9 cellular contexts compared by ENCODE assay signal in genomic region chr17:47948706-47949196, GRCh38. TPM values are rescaled to one million over a fixed set of nuclear protein-coding genes. Genes with fewer than 3 reads are reported as not detected.
A peak's percentile ranks its signal among the peaks of the same experiment; 100 is the strongest.
DNase-seq lines count a peak whose midpoint lies in the region; ATAC-seq and TF ChIP-seq lines count a peak whose summit lies in the region.
"Had no signal": no experiment of that assay in that cellular context is flagged by ENCODE, and none has a peak within 500 bp of the region (broad histone marks: within the 10 kb centered on the region; RNA-seq: fewer than 3 reads in every experiment).

No MANE protein-coding gene starts in this region.

- dilution Hi-C loops in mammary epithelial cell (cut with HindIII; ENCODE audit: low sequenced_read_pairs) = no loop called here

- no peaks in the 10 kb centered on the region for H3K9me3 ChIP-seq in CD4-positive, alpha-beta T cell (ENCODE audit: control insufficient read depth, low read length)
- no peaks in the 10 kb centered on the region for H3K9me3 ChIP-seq in mammary epithelial cell (replicated peaks; ENCODE audit: insufficient read depth, low read length)

- H4K20me1 ChIP-seq in mammary epithelial cell (ENCODE audit: insufficient read depth, low read length) = no peaks in the 10 kb centered on the region

- POLR2A ChIA-PET in CD4-positive, alpha-beta T cell (lab: Charles Lee) = interaction anchor here (1.0 to 4.8 kb wide), 3 partner anchors 22 to 59 kb away, joined by 3 to 23 read pairs (median 6); partner anchors contain the start of gene CDK5RAP3

- CTCF ChIA-PET in CD4-positive, alpha-beta T cell (lab: Charles Lee) = interaction anchor here (0.6 to 6.2 kb wide), 9 partner anchors 8 to 294 kb away, joined by 3 to 70 read pairs (median 6); partner anchors contain the start of genes CDK5RAP3, PNPO and SP2
- CTCF ChIA-PET in mammary epithelial cell (lab: Charles Lee; ENCODE audit: low non-redundant PET) = interaction anchor here (0.7 to 1.1 kb wide), 3 partner anchors 22 to 107 kb away, joined by 3 to 4 read pairs (median 3); partner anchors contain the start of gene CDK5RAP3

- H3K36me3 Mint-ChIP-seq in CD4-positive, alpha-beta T cell (ENCODE audit: low read depth) = peaks cover 26% of the 10 kb centered on the region

- peak overlapping the region; percentile 32 for H3K27ac Mint-ChIP-seq in CD4-positive, alpha-beta T cell

- H3K4me2 ChIP-seq in mammary epithelial cell (ENCODE audit: insufficient read depth, low read depth, low read length) = peak overlapping the region; percentile 59

- H3K9me3 Mint-ChIP-seq in CD4-positive, alpha-beta T cell = no peaks in the 10 kb centered on the region

- H3K4me1 Mint-ChIP-seq in CD4-positive, alpha-beta T cell (ENCODE audit: low read depth) = peaks cover 47% of the 10 kb centered on the region

- peak overlapping the region; percentile 82 for H2AFZ ChIP-seq in mammary epithelial cell (ENCODE audit: low read depth, low read length)

- no peak for TF ChIP-seq CTCF in CD4-positive, alpha-beta T cell (IDR thresholded peaks at IDR 0.05)
- TF ChIP-seq CTCF in mammary epithelial cell (conservative IDR thresholded peaks at IDR 0.05 in 1 of 2, IDR thresholded peaks at IDR 0.05 in 1 of 2; ENCODE audit: extremely low read depth in 1 of 2, insufficient read depth in 1 of 2, low read depth in 1 of 2, low read length in 2 of 2) = no peak

- peaks cover under 1% of the 10 kb centered on the region for H3K79me2 ChIP-seq in mammary epithelial cell (ENCODE audit: insufficient read depth, low read length)

- no peak overlapping the region for H3K4me3 ChIP-seq in mammary epithelial cell (replicated peaks in 1 of 3; ENCODE audit: insufficient read depth in 1 of 3, low read depth in 2 of 3, low read length in 3 of 3)

- peaks cover 9% of the 10 kb centered on the region for H3K36me3 ChIP-seq in mammary epithelial cell (ENCODE audit: insufficient read depth, low read length)

- H3K27me3 Mint-ChIP-seq in CD4-positive, alpha-beta T cell = no peaks in the 10 kb centered on the region

- BruUV-seq in mammary epithelial cell (replicated peaks; lab: Mats Ljungman, UMichigan) = no TSS peak

- DNase-seq in CD4-positive, alpha-beta T cell = no peak
- peak; percentile 57 for DNase-seq in M059J (ENCODE audit: low read depth)
- DNase-seq in mammary epithelial cell = peak; percentile 73
- peak; percentile 71 for DNase-seq in mucosa of gallbladder (ENCODE audit: low spot score)
- no peak for DNase-seq in NK-92 (lab: John Stamatoyannopoulos, UW; ENCODE audit: unreplicated experiment)
- DNase-seq in GM19238 (ENCODE audit: insufficient read length, low spot score) = no peak
- no peak for DNase-seq in UCSD-AML1 (lab: John Stamatoyannopoulos, UW; ENCODE audit: unreplicated experiment)

- H3K4me3 Mint-ChIP-seq in CD4-positive, alpha-beta T cell = no peak overlapping the region

- no peak overlapping the region for H3K27ac ChIP-seq in CD4-positive, alpha-beta T cell (ENCODE audit: low read depth, low read length)
- peak overlapping the region; percentile 85 for H3K27ac ChIP-seq in mammary epithelial cell (ENCODE audit: insufficient read depth, low read depth, low read length)

- no peak for ATAC-seq in CD4-positive, alpha-beta T cell (ENCODE audit: poor library complexity)
- no peak for ATAC-seq in HG03469 (IDR thresholded peaks at IDR 0.05; ENCODE audit: unreplicated experiment)

- intact Hi-C loops in CD4-positive, alpha-beta T cell (cut with DNase I, micrococcal nuclease) = loop anchor here in 1 of 2 experiments (1.0 kb wide), 3 partner anchors 22 to 126 kb away; no protein-coding TSS in a partner anchor
- intact Hi-C loops in mammary epithelial cell (cut with micrococcal nuclease) = loop anchor here (1.0 to 10.0 kb wide), 4 partner anchors 22 to 186 kb away; no protein-coding TSS in a partner anchor

- 31% methylated on average over 5 of the region's 5 CpGs for WGBS in mammary epithelial cell (ENCODE audit: low coverage, missing lambda C conversion rate)

- no peaks in the 10 kb centered on the region for H3K27me3 ChIP-seq in CD4-positive, alpha-beta T cell (ENCODE audit: control insufficient read depth, insufficient read depth, low read length)
- no peaks in the 10 kb centered on the region for H3K27me3 ChIP-seq in mammary epithelial cell (ENCODE audit: insufficient read depth, low read length)

- peaks cover 32% of the 10 kb centered on the region for H3K4me1 ChIP-seq in mammary epithelial cell (ENCODE audit: insufficient read depth, low read length)

- peak overlapping the region; percentile 35 for H3K9ac ChIP-seq in mammary epithelial cell (ENCODE audit: insufficient read depth, low read length)

- in situ Hi-C loops in mammary epithelial cell (cut with MboI; ENCODE audit: low sequenced_read_pairs in 2 of 2) = loop anchor here in 1 of 2 donors (10.0 kb wide), 1 partner anchor 104 kb away; the partner anchor contains the start of gene SCRN2

RNA-seq across cellular contexts. Expression of gene PNPO, which starts 7.4 kb away (rescaled TPM):
- total RNA-seq in CD4-positive, alpha-beta T cell = 1 to 10 TPM; 2.2 to 2.4 TPM
- 40.1 and 54.2 TPM in 2 replicates for total RNA-seq in M059J (2014; rRNA removed; shearing (Covaris generic))
- 10 to 100 TPM; 63.5 to 89.5 TPM for total RNA-seq in mammary epithelial cell
- polyA plus RNA-seq in mammary epithelial cell = 62.4 TPM
- 78.2 TPM for polyA minus RNA-seq in mammary epithelial cell
- 43.2 TPM for total RNA-seq in mucosa of gallbladder

RNA-seq across cellular contexts. Expression of gene PRR15L, which starts 8.9 kb away (rescaled TPM):
- not detected for total RNA-seq in CD4-positive, alpha-beta T cell
- not detected in 2 replicates for total RNA-seq in M059J (2014; rRNA removed; shearing (Covaris generic))
- under 1 TPM; 0.33 to 0.50 TPM for total RNA-seq in mammary epithelial cell
- polyA plus RNA-seq in mammary epithelial cell = 0.74 TPM
- not detected for polyA minus RNA-seq in mammary epithelial cell
- total RNA-seq in mucosa of gallbladder = 109 TPM
- total RNA-seq: RPMI7951 had no signal

RNA-seq across cellular contexts. Expression of gene CDK5RAP3, which starts 22.2 kb away (rescaled TPM):
- total RNA-seq in CD4-positive, alpha-beta T cell = 100 to 1,000 TPM; 206 to 224 TPM
- total RNA-seq in M059J (2014; rRNA removed; shearing (Covaris generic)) = 60.4 and 69.5 TPM in 2 replicates
- 100 to 1,000 TPM in 1 of 2 donors, 10 to 100 TPM in 1; 35.3 to 116 TPM for total RNA-seq in mammary epithelial cell
- polyA plus RNA-seq in mammary epithelial cell = 70.6 TPM
- polyA minus RNA-seq in mammary epithelial cell = 121 TPM
- total RNA-seq in mucosa of gallbladder = 194 TPM

RNA-seq across cellular contexts. Expression of gene SP2, which starts 52.7 kb away (rescaled TPM):
- 10 to 100 TPM; 19.9 to 21.5 TPM for total RNA-seq in CD4-positive, alpha-beta T cell
- 1.6 and 3.8 TPM in 2 replicates for total RNA-seq in M059J (2014; rRNA removed; shearing (Covaris generic))
- total RNA-seq in mammary epithelial cell (10 to 100 TPM in 1 of 2 donors, 1 to 10 TPM in 1; 1.5 to 14.9 TPM), mucosa of gallbladder (17.4 TPM)
- polyA plus RNA-seq in mammary epithelial cell = 3.9 TPM
- 2.3 TPM for polyA minus RNA-seq in mammary epithelial cell

Comparison
In these comparisons a context has a peak if more than half of its experiments do, and no peak if none do; other contexts are left out.
1. DNase-seq: peak in M059J (single experiment), mammary epithelial cell (single experiment) and mucosa of gallbladder (single experiment); none in CD4-positive, alpha-beta T cell (0 of 10), NK-92 (single experiment), GM19238 (single experiment) and UCSD-AML1 (single experiment).
2. RNA of gene PNPO, which starts 7.4 kb away (total RNA-seq): 63.5 to 89.5 TPM in mammary epithelial cell, 40.1 to 54.2 TPM in M059J and 43.2 TPM in mucosa of gallbladder (single experiment); 2.2 to 2.4 TPM in CD4-positive, alpha-beta T cell; every median in the first group is over 10 times any median in the second.
3. RNA of gene PRR15L, which starts 8.9 kb away (total RNA-seq): 109 TPM in mucosa of gallbladder (single experiment); 0.33 to 0.50 TPM in mammary epithelial cell, not detected in CD4-positive, alpha-beta T cell and not detected in M059J; every median in the first group is over 10 times any median in the second.